In genomic region chr5:175082866-175083590, GRCh38 we compare ENCODE assay signal across 18 cellular contexts.
DNase-seq lines count a peak whose midpoint lies in the region; ATAC-seq, FAIRE-seq and TF ChIP-seq lines count a peak whose summit lies in the region.
"Had no signal": no experiment of that assay in that cellular context is flagged by ENCODE, and none has a peak within 500 bp of the region (broad histone marks: within the 10 kb centered on the region; RNA-seq: fewer than 3 reads in every experiment).

No MANE protein-coding gene starts in this region.

- no peaks in the 10 kb centered on the region for H3K4me1 ChIP-seq in K562 (replicated peaks in 1 of 2; ENCODE audit: control insufficient read depth in 2 of 2, insufficient read depth in 2 of 2, low read length in 2 of 2)
- H3K4me1 ChIP-seq in foreskin keratinocyte: no peaks in the 10 kb centered on the region
- peaks cover 0 to 10% (median 4%) of the 10 kb centered on the region in 3 donors for H3K4me1 ChIP-seq in pancreas
- H3K4me1 ChIP-seq: BLaER1, HAP-1 had no signal

- H3K9ac ChIP-seq in K562 (ENCODE audit: insufficient read depth in 1 of 2, low read depth in 2 of 2, low read length in 2 of 2): no peak overlapping the region
- H3K9ac ChIP-seq: BLaER1, GM23248 had no signal

- peak; percentile 46 for DNase-seq in EH (ENCODE audit: low read depth)
- DNase-seq in M059J (ENCODE audit: low read depth): peak; percentile 7
- DNase-seq in K562 (ENCODE audit: extremely low read depth in 1 of 4, low spot score in 3 of 4): no peak
- peak; percentile 10 to 28 for DNase-seq in foreskin keratinocyte
- no peak for DNase-seq in pancreas
- no peak for DNase-seq in HUDEP-2 (lab: John Stamatoyannopoulos, UW; ENCODE audit: unreplicated experiment in 76 of 76)
- DNase-seq in putamen (ENCODE audit: low spot score): no peak
- DNase-seq in NCI-H146 (lab: John Stamatoyannopoulos, UW): no peak
- DNase-seq: 8988T; CD4-positive, alpha-beta memory T cell; DMS79 treated with DMSO at 0.1 percent for 48 hours; GM23248 had no signal

- in situ Hi-C loops in K562 (cut with MboI): no loop called here

- ATAC-seq in K562 (no peak), foreskin keratinocyte (no peak), pancreas (no peak)

- 0% methylated on average over 4 of the region's 4 CpGs for WGBS in K562 (ENCODE audit: insufficient coverage, low coverage, missing lambda C conversion rate)
- WGBS in pancreas, 2 donors: 67 to 73% methylated on average over 4 of the region's 4 CpGs

- TF ChIP-seq EP300 in K562 (IDR thresholded peaks at IDR 0.05; ENCODE audit: low read length): no peak

- H3K36me3 ChIP-seq in K562 (ENCODE audit: control insufficient read depth, insufficient read depth, low read length) (no peaks in the 10 kb centered on the region), pancreas (no peaks in the 10 kb centered on the region)
- H3K36me3 ChIP-seq: BLaER1, HAP-1 had no signal

- CTCF ChIA-PET in K562 (lab: Yijun Ruan, JAX; ENCODE audit: low intra/inter-chr PET ratio): no interaction called here

- no peak for TF ChIP-seq POLR2A in K562 (conservative IDR thresholded peaks at IDR 0.05)

- TF ChIP-seq CTCF in K562 (IDR thresholded peaks at IDR 0.05 in 2 of 3, conservative IDR thresholded peaks at IDR 0.05 in 1 of 3; ENCODE audit: insufficient read depth in 2 of 3, low read depth in 1 of 3, low read length in 3 of 3) (no peak), foreskin keratinocyte (conservative IDR thresholded peaks at IDR 0.05) (no peak), pancreas (IDR thresholded peaks at IDR 0.05) (no peak)

- no peaks in the 10 kb centered on the region for H4K20me1 ChIP-seq in K562 (replicated peaks; ENCODE audit: control insufficient read depth, insufficient read depth, low read length)
- H4K20me1 ChIP-seq: BLaER1 had no signal

- no peaks in the 10 kb centered on the region for H3K79me2 ChIP-seq in K562 (ENCODE audit: control insufficient read depth, insufficient read depth, low read length)

- no peak for TF ChIP-seq RAD21 in K562 (CRISPR knock-in tag; conservative IDR thresholded peaks at IDR 0.05 in 1 of 2, IDR thresholded peaks at IDR 0.05 in 1 of 2)

- H3K4me3 ChIP-seq in K562: no peak overlapping the region
- H3K4me3 ChIP-seq in pancreas: no peak overlapping the region
- H3K4me3 ChIP-seq: BLaER1, GM23248, HAP-1 had no signal

- H3K27ac ChIP-seq in K562 (ENCODE audit: extremely low read depth, low read depth, low read length): no peak overlapping the region
- H3K27ac ChIP-seq in foreskin keratinocyte: no peak overlapping the region
- H3K27ac ChIP-seq in pancreas: no peak overlapping the region
- H3K27ac ChIP-seq: BLaER1, GM23248, HL-60 had no signal

- no peak overlapping the region for H3K4me2 ChIP-seq in K562 (ENCODE audit: insufficient read depth, low read length)
- H3K4me2 ChIP-seq: BLaER1 had no signal

- no peaks in the 10 kb centered on the region; a peak in 1 of 5 replicates for H3K27me3 ChIP-seq in K562 (ENCODE audit: control insufficient read depth in 2 of 2, insufficient read depth in 2 of 2, low read length in 2 of 2)
- H3K27me3 ChIP-seq in foreskin keratinocyte: no peaks in the 10 kb centered on the region
- no peaks in the 10 kb centered on the region for H3K27me3 ChIP-seq in pancreas
- H3K27me3 ChIP-seq: BLaER1 had no signal

- H3K9me3 ChIP-seq in K562 (replicated peaks; ENCODE audit: control insufficient read depth, insufficient read depth, low read depth, low read length): no peaks in the 10 kb centered on the region
- H3K9me3 ChIP-seq in pancreas: no peaks in the 10 kb centered on the region
- H3K9me3 ChIP-seq: BLaER1, HAP-1 had no signal

- POLR2A ChIA-PET in K562 (lab: Yijun Ruan, JAX): no interaction called here

- H3K9me1 ChIP-seq in K562 (ENCODE audit: control insufficient read depth, insufficient read depth, low read length): no peaks in the 10 kb centered on the region

- BruUV-seq in K562 (replicated peaks; lab: Mats Ljungman, UMichigan): no TSS peak

- FAIRE-seq in K562 (lab: Jason Lieb, UNC): no peak
- no peak for FAIRE-seq in pancreas (lab: Jason Lieb, UNC)
- FAIRE-seq: G401.6, GM12892, GM18507 had no signal

- intact Hi-C loops in K562 (cut with micrococcal nuclease): no loop called here
- intact Hi-C loops in pancreas (cut with DNase I): no loop called here

- H2AFZ ChIP-seq in K562 (ENCODE audit: low read depth, low read length): no peak overlapping the region
- H2AFZ ChIP-seq: GM23248 had no signal

TF ChIP-seq in K562, 482 proteins besides CTCF, POLR2A, EP300 and RAD21:
- TF ChIP-seq ZNF274 (IDR thresholded peaks at IDR 0.05; ENCODE audit: borderline replicate concordance, low read depth, low read length) (no peak), CTBP1 (IDR thresholded peaks at IDR 0.05; ENCODE audit: borderline replicate concordance) (no peak), CEBPG (CRISPR knock-in tag; IDR thresholded peaks at IDR 0.05) (no peak), CEBPG (tag; conservative IDR thresholded peaks at IDR 0.05 in 1 of 2, IDR thresholded peaks at IDR 0.05 in 1 of 2) (peak in 1 of 2 experiments; percentile 51; a peak in 1 of 4 replicates), ZNF740 (CRISPR knock-in tag; IDR thresholded peaks at IDR 0.05) (no peak), ZNF740 (tag; IDR thresholded peaks at IDR 0.05) (no peak), TCFL5 (CRISPR knock-in tag; conservative IDR thresholded peaks at IDR 0.05) (no peak), HMGXB4 (CRISPR knock-in tag; IDR thresholded peaks at IDR 0.05) (no peak), ATF3 (IDR thresholded peaks at IDR 0.05) (0 out of 2 replicates have a peak, but pooled peaks have one; percentile 17), ATF3 (CRISPR knock-in tag; conservative IDR thresholded peaks at IDR 0.05) (no peak), HBP1 (CRISPR knock-in tag; IDR thresholded peaks at IDR 0.05) (no peak), SNIP1 (IDR thresholded peaks at IDR 0.05; ENCODE audit: low read depth) (no peak), ETV5 (CRISPR knock-in tag; IDR thresholded peaks at IDR 0.05; ENCODE audit: low read depth) (no peak), PTBP1 (IDR thresholded peaks at IDR 0.05; ENCODE audit: low read depth, low read length) (no peak), CBX2 (IDR thresholded peaks at IDR 0.05; ENCODE audit: insufficient read depth, low read length, poor library complexity, severe bottlenecking) (no peak), FOS (IDR thresholded peaks at IDR 0.05; ENCODE audit: extremely low read depth, insufficient read length) (no peak), SRSF9 (IDR thresholded peaks at IDR 0.05; ENCODE audit: borderline replicate concordance, low read depth, low read length) (no peak), CHCHD3 (CRISPR knock-in tag; IDR thresholded peaks at IDR 0.05) (no peak), WHSC1 (IDR thresholded peaks at IDR 0.05; ENCODE audit: low read length) (no peak), BRF1 (IDR thresholded peaks at IDR 0.05; ENCODE audit: borderline replicate concordance, extremely low read depth, insufficient read length) (no peak), NCOA2 (IDR thresholded peaks at IDR 0.05; ENCODE audit: partially characterized antibody in 2 of 2) (no peak)

Comparison
In these comparisons a context has a peak if more than half of its experiments do, and no peak if none do; other contexts are left out.
1. DNase-seq: peak in EH (single experiment), M059J (single experiment) and foreskin keratinocyte (2 of 2); none in K562 (0 of 4), pancreas (0 of 6), HUDEP-2 (0 of 76), putamen (single experiment) and NCI-H146 (single experiment).